Comparison of ENCODE assay signal across 22 cellular contexts in the genomic region with DNA sequence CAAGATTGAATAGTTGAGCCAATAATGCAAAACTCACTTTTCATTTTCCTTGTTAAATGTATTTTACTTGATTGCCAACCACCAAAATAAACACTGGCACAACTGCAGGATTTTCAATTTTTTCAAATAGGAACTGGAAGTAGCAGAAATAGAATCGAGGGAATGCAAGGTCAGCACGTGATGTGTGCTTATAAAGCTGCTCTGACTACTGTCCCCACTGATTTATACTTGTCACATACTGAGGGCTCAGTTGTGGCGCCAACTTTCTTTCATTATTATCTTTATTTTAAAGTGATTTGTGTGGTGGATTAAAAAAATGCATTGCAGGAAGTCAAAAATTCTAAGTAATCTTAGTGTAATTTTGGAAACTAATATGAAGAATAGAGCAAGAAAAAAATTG.
"Had no signal": no experiment of that assay in that cellular context is flagged by ENCODE, and none has a peak within 500 bp of the region (broad histone marks: within the 10 kb centered on the region; RNA-seq: fewer than 3 reads in every experiment).

No MANE protein-coding gene starts in this region.

- H3K36me3 ChIP-seq: neutrophil, ovary, uterus had no signal

- H3K27me3 ChIP-seq: foreskin keratinocyte, neutrophil, ovary, uterus had no signal

- H3K27ac ChIP-seq: epithelial cell of prostate, foreskin keratinocyte, neutrophil, ovary, psoas muscle had no signal

- ATAC-seq: foreskin keratinocyte; natural killer cell treated with Interleukin-12 subunit alpha and Interleukin-12 subunit beta and Interleukin-15 and Interleukin-18, amount 100 ng/mL, for 72 hours; psoas muscle; stimulated activated naive B cell treated with anti-CD40 and anti-IgM and Interleukin-4, amounts not matched to agents 10 μg/mL and 1 μg/mL and 100 μg/mL, for 72 hours had no signal

- H3K4me1 ChIP-seq: foreskin keratinocyte, psoas muscle had no signal

- DNase-seq: activated CD4-positive, alpha-beta memory T cell treated with anti-CD3 and anti-CD28 coated beads for 36 hours; activated CD4-positive, alpha-beta T cell treated with anti-CD3 and anti-CD28 coated beads for 48 hours; activated CD4-positive, CD25-positive, alpha-beta regulatory T cell; activated naive CD4-positive, alpha-beta T cell treated with Interleukin-2 at 50 U/mL for 16 hours; activated naive CD8-positive, alpha-beta T cell treated with anti-CD3 and anti-CD28 coated beads for 36 hours; activated T-cell treated with anti-CD3 and anti-CD28 coated beads, Interleukin-2, amount 50 U/mL, for 48 hours; amniotic stem cell; foreskin keratinocyte; hypothalamus; mammary epithelial cell; midbrain; ovary; psoas muscle; right cardiac atrium; small intestine; stimulated activated CD4-positive, alpha-beta T cell treated with anti-CD3 and anti-CD28 coated beads, Interleukin-2, amount 100 ng/mL, for 48 hours; stimulated activated CD8-positive, alpha-beta memory T cell treated with anti-CD3 and anti-CD28 coated beads, Interleukin-4, amount 100 ng/mL, for 48 hours; stimulated activated naive B cell treated with anti-CD40 and anti-IgM and Interleukin-4, amounts not matched to agents 10 μg/mL and 1 μg/mL and 100 μg/mL, for 72 hours; uterus had no signal

- H3K4me3 ChIP-seq: ovary, psoas muscle, uterus had no signal

- H3K9me3 ChIP-seq: neutrophil, ovary, psoas muscle, uterus had no signal
